Comparison of ENCODE assay signal across 13 cellular contexts in the genomic region with DNA sequence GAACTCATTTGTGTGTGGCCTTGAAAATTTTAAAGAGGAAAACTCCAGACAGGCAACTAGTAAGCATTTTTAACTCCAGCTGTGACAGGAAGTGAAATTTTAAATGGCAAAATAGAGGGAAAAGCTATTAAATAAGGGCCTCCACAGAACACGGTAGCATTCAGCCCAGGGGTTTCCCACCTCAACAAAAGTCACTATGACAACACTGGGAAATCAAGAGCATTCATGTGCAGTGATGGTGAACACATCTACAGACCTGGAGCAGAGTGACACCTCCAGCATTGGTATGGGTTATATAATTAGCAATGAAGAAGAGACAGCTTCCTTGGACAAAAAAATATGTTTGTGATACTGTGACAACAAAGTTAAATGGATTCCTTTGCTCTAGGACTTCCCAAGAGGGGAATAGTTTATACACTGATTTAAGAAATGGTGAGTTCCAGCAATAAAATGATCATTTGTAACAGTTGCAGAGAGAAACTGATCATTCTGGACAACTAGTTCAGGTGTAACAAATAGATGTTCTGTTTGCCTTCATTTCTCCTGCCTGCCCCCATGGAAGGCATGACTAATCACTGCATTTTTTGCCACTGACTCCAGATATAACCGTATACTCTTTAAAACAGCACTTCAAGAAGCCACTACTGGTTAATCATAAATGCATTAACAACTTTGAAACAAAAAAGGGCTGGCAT.
DNase-seq lines count a peak whose midpoint lies in the region; ATAC-seq and TF ChIP-seq lines count a peak whose summit lies in the region.
"Had no signal": no experiment of that assay in that cellular context is flagged by ENCODE, and none has a peak within 500 bp of the region (broad histone marks: within the 10 kb centered on the region; RNA-seq: fewer than 3 reads in every experiment).

No MANE protein-coding gene starts in this region.

- no peaks in the 10 kb centered on the region for H3K36me3 ChIP-seq in MM.1S (replicated peaks; ENCODE audit: insufficient read depth, low read length)
- H3K36me3 ChIP-seq: spleen had no signal

- no peak overlapping the region for H3K9ac ChIP-seq in MM.1S (ENCODE audit: low read length)

- no peak overlapping the region for H3K4me2 ChIP-seq in MM.1S (ENCODE audit: low read depth, low read length)

- H2AFZ ChIP-seq in MM.1S (ENCODE audit: low read length) = no peak overlapping the region

- peaks cover 0 to 3% of the 10 kb centered on the region in 2 donors for H3K27me3 Mint-ChIP-seq in T-cell

- H3K4me1 ChIP-seq in MM.1S (ENCODE audit: low read length) = peaks cover 13% of the 10 kb centered on the region

- DNase-seq in DMS53 treated with DMSO at 0.1 percent for 48 hours (lab: John Stamatoyannopoulos, UW; ENCODE audit: unreplicated experiment) (peak; percentile 26), RPMI7951 (ENCODE audit: low read depth) (peak; percentile 56), left kidney (ENCODE audit: low read depth, low spot score) (peak; percentile 83), T-cell (no peak), MM.1S (no peak), germinal center (ENCODE audit: low spot score) (no peak)
- DNase-seq: midbrain, OCI-M1, spleen had no signal

- H4K20me1 ChIP-seq in MM.1S (ENCODE audit: insufficient read depth, low read length) = no peaks in the 10 kb centered on the region

- H3K4me3 Mint-ChIP-seq in T-cell = no peak overlapping the region
- H3K4me3 Mint-ChIP-seq: WTC11 had no signal

- no peaks in the 10 kb centered on the region for H3K27me3 ChIP-seq in MM.1S (replicated peaks; ENCODE audit: insufficient read depth, low read length)
- H3K27me3 ChIP-seq: spleen had no signal

- TF ChIP-seq CTCF in MM.1S (IDR thresholded peaks at IDR 0.05; ENCODE audit: low read length) = no peak

- H3K4me3 ChIP-seq in MM.1S (ENCODE audit: low read length) = no peak overlapping the region
- H3K4me3 ChIP-seq: spleen had no signal

- H3K9me3 ChIP-seq in MM.1S (replicated peaks; ENCODE audit: insufficient read depth, low read length) = no peaks in the 10 kb centered on the region
- H3K9me3 ChIP-seq: spleen had no signal

- H3K36me3 Mint-ChIP-seq in T-cell = no peaks in the 10 kb centered on the region
- H3K36me3 Mint-ChIP-seq: activated naive CD4-positive, alpha-beta T cell treated with anti-CD3 and anti-CD28 coated beads, Interleukin-2, amount 50 U/mL, for 72 hours; WTC11 had no signal

- no peak overlapping the region for H3K27ac Mint-ChIP-seq in T-cell
- H3K27ac Mint-ChIP-seq: activated naive CD4-positive, alpha-beta T cell treated with anti-CD3 and anti-CD28 coated beads, Interleukin-2, amount 50 U/mL, for 72 hours; WTC11 had no signal

- CTCF ChIA-PET in T-cell (lab: Charles Lee) = interaction anchor here (0.5 to 1.0 kb wide), 2 partner anchors 225 to 288 kb away, joined by 5 to 6 read pairs; no protein-coding TSS in a partner anchor

- H3K27ac ChIP-seq in MM.1S (ENCODE audit: low read length) = no peak overlapping the region
- H3K27ac ChIP-seq: spleen had no signal

- peaks cover 15 to 32% (median 26%) of the 10 kb centered on the region in 3 donors for H3K4me1 Mint-ChIP-seq in T-cell

- H3K9me3 Mint-ChIP-seq in T-cell = no peaks in the 10 kb centered on the region
- H3K9me3 Mint-ChIP-seq: activated naive CD4-positive, alpha-beta T cell treated with anti-CD3 and anti-CD28 coated beads, Interleukin-2, amount 50 U/mL, for 72 hours; WTC11 had no signal

- ATAC-seq in HG02610 (IDR thresholded peaks at IDR 0.05; ENCODE audit: unreplicated experiment) (peak; percentile 94), T-cell (replicated peaks in 1 of 4) (no peak), HG03045 (IDR thresholded peaks at IDR 0.05; ENCODE audit: unreplicated experiment) (no peak)
- ATAC-seq: WTC11 had no signal

- H3K9me2 ChIP-seq in MM.1S (replicated peaks; ENCODE audit: insufficient read depth, low read length) = no peaks in the 10 kb centered on the region

- no peaks in the 10 kb centered on the region for H3F3A ChIP-seq in MM.1S (ENCODE audit: insufficient read depth, low read length)

- POLR2A ChIA-PET in T-cell (lab: Charles Lee) = interaction anchor here in 1 of 2 donors (0.6 kb wide), 1 partner anchor 266 kb away, joined by 9 read pairs; no protein-coding TSS in a partner anchor

- no peaks in the 10 kb centered on the region for H3K79me2 ChIP-seq in MM.1S (ENCODE audit: low read length)

Comparison
In these comparisons a context has a peak if more than half of its experiments do, and no peak if none do; other contexts are left out.
1. DNase-seq: peak in DMS53 treated with DMSO at 0.1 percent for 48 hours (single experiment), RPMI7951 (single experiment) and left kidney (single experiment); none in T-cell (0 of 34), MM.1S (single experiment) and germinal center (single experiment).